Comparison of ENCODE assay signal across 22 cellular contexts in the genomic region with DNA sequence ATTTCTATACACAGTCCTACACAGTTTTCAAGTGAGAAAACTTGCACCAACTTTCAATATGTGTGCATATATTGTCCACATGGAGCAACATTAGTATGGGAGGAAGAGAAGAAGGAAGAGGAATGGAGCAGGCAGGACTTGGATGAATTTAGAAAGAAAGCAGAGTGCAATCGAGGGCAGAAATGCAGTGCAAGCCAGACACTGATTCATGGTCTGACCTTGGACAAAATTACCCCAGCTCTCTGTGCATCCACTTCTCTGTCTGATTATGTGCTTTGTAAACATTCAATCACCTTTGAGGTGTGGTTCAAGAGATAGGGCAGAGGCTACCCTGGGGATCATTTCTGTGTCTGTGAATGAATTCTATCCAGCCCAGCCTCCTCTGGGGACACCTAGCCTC.
"Had no signal": no experiment of that assay in that cellular context is flagged by ENCODE, and none has a peak within 500 bp of the region (broad histone marks: within the 10 kb centered on the region; RNA-seq: fewer than 3 reads in every experiment).

No MANE protein-coding gene starts in this region.

- H3K4me3 Mint-ChIP-seq: mesothelial cell of epicardium, naive B cell had no signal

- H3K27ac Mint-ChIP-seq: mesothelial cell of epicardium had no signal

- H3K27ac ChIP-seq: coronary artery, dorsolateral prefrontal cortex, esophagus squamous epithelium, foreskin keratinocyte, gastroesophageal sphincter, heart left ventricle, left ventricle myocardium inferior, lower lobe of right lung had no signal

- H3K36me3 ChIP-seq: esophagus squamous epithelium, gastroesophageal sphincter, heart left ventricle, left ventricle myocardium inferior, lower lobe of right lung had no signal

- H3K9me3 Mint-ChIP-seq: mesothelial cell of epicardium, naive B cell had no signal

- H3K4me3 ChIP-seq: coronary artery, dorsolateral prefrontal cortex, esophagus squamous epithelium, gastroesophageal sphincter, heart left ventricle, left ventricle myocardium inferior, lower lobe of right lung, mucosa of descending colon had no signal

- DNase-seq: dermis blood vessel endothelial cell; dorsolateral prefrontal cortex; effector CD4-positive, alpha-beta T cell; effector memory CD4-positive, alpha-beta T cell; esophagus squamous epithelium; foreskin keratinocyte; heart left ventricle; hippocampal formation; left cardiac atrium; left ventricle myocardium inferior; lower lobe of right lung; mucosa of descending colon; naive B cell had no signal

- H3K36me3 Mint-ChIP-seq: mesothelial cell of epicardium, naive B cell had no signal

- ATAC-seq: foreskin keratinocyte, gastroesophageal sphincter, heart left ventricle, left cardiac atrium, left lobe of liver, lower lobe of right lung, mucosa of descending colon had no signal

- H3K4me1 ChIP-seq: esophagus squamous epithelium, foreskin keratinocyte, gastroesophageal sphincter, heart left ventricle, left ventricle myocardium inferior had no signal

- H3K9me3 ChIP-seq: esophagus squamous epithelium, gastroesophageal sphincter, heart left ventricle, left ventricle myocardium inferior, lower lobe of right lung, mucosa of descending colon had no signal

- FAIRE-seq: colon, endothelial cell of umbilical vein, frontal cortex, islet of Langerhans, keratinocyte had no signal

- H3K4me1 Mint-ChIP-seq: mesothelial cell of epicardium, naive B cell had no signal
